13 cellular contexts compared by ENCODE assay signal in the genomic region with DNA sequence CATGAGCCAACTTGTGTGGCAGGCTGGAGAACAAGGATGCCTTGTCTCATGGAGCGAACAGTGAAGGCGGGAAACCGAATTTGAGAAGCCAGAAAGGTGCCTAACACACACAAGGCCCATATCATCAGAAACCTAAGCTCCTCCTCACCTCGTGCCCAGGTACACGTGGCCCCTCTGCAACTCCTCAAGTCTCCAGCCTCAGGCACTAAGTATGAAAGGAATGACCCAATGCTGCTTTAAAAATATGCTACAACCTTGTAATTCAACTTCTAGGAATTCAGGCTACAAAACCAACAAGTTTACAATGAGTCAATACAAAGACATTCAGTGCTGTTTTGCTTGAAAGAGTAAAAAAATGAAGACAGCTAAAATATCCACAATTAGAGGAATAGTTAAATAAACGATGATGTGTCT.
A peak's percentile ranks its signal among the peaks of the same experiment; 100 is the strongest.
DNase-seq lines count a peak whose midpoint lies in the region; ATAC-seq and TF ChIP-seq lines count a peak whose summit lies in the region.
"Had no signal": no experiment of that assay in that cellular context is flagged by ENCODE, and none has a peak within 500 bp of the region (broad histone marks: within the 10 kb centered on the region; RNA-seq: fewer than 3 reads in every experiment).

No MANE protein-coding gene starts in this region.

- 40 to 77% methylated on average over 2 to 5 of the region's 6 CpGs for WGBS in mesodermal cell (ENCODE audit: insufficient coverage in 2 of 2), 2 experiments
- 70% methylated on average over 6 of the region's 6 CpGs for WGBS in esophagus muscularis mucosa

- H3K27ac Mint-ChIP-seq in Caco-2 (ENCODE audit: unreplicated experiment): peak overlapping the region; percentile 48
- H3K27ac Mint-ChIP-seq: nephron had no signal

- H3K4me1 Mint-ChIP-seq in Caco-2 (ENCODE audit: low read depth, unreplicated experiment): peaks cover 59% of the 10 kb centered on the region
- H3K4me1 Mint-ChIP-seq: nephron had no signal

- H3K4me3 Mint-ChIP-seq in Caco-2 (ENCODE audit: unreplicated experiment): peak overlapping the region; percentile 55
- H3K4me3 Mint-ChIP-seq: brain, nephron had no signal

- no peaks in the 10 kb centered on the region; the same call in 1 of the 2 replicates for H3K36me3 ChIP-seq in Caco-2 (ENCODE audit: control insufficient read depth, insufficient read depth, low read length)
- H3K36me3 ChIP-seq in KOPT-K1 (ENCODE audit: insufficient read depth, low read length): peaks cover 92% of the 10 kb centered on the region
- peaks cover 28% of the 10 kb centered on the region for H3K36me3 ChIP-seq in mesodermal cell (ENCODE audit: control insufficient read depth, insufficient read depth, low read length)
- H3K36me3 ChIP-seq in esophagus muscularis mucosa: no peaks in the 10 kb centered on the region
- H3K36me3 ChIP-seq: upper lobe of left lung had no signal

- DNase-seq in Caco-2 (peak; percentile 73), choroid plexus epithelial cell (ENCODE audit: low read depth) (peak; percentile 91), erythroblast (lab: John Stamatoyannopoulos, UW) (no peak), esophagus muscularis mucosa (ENCODE audit: extremely low spot score) (no peak)
- DNase-seq in activated CD8-positive, alpha-beta memory T cell treated with anti-CD3 and anti-CD28 coated beads, Interleukin-2, amount 50 U/mL, for 4 hours: no peak
- DNase-seq: NCI-H1436 treated with DMSO at 0.1 percent for 48 hours, OCI-M1, upper lobe of left lung had no signal

- no peaks in the 10 kb centered on the region for H3K27me3 ChIP-seq in Caco-2 (replicated peaks; ENCODE audit: control insufficient read depth, insufficient read depth, low read length)
- H3K27me3 ChIP-seq in esophagus muscularis mucosa: no peaks in the 10 kb centered on the region
- H3K27me3 ChIP-seq: upper lobe of left lung had no signal

- no TSS peak for BruUV-seq in Caco-2 (replicated peaks; lab: Mats Ljungman, UMichigan)

- H3K4me1 ChIP-seq in Caco-2: peaks cover 51% of the 10 kb centered on the region
- peaks cover 22% of the 10 kb centered on the region for H3K4me1 ChIP-seq in mesodermal cell (ENCODE audit: control insufficient read depth, insufficient read depth, low read length, poor library complexity, severe bottlenecking)
- peaks cover 14 to 25% (median 22%) of the 10 kb centered on the region in 4 donors for H3K4me1 ChIP-seq in esophagus muscularis mucosa
- H3K4me1 ChIP-seq: upper lobe of left lung had no signal

- TF ChIP-seq CTCF in Caco-2 (IDR thresholded peaks at IDR 0.05; ENCODE audit: insufficient read depth in 1 of 2, low read depth in 1 of 2, low read length in 1 of 2, severe bottlenecking in 1 of 2, unreplicated experiment in 1 of 2): no peak
- TF ChIP-seq CTCF in choroid plexus epithelial cell (conservative IDR thresholded peaks at IDR 0.05; ENCODE audit: low read depth, low read length): no peak
- TF ChIP-seq CTCF in esophagus muscularis mucosa (IDR thresholded peaks at IDR 0.05): no peak

- H3K4me3 ChIP-seq in Caco-2 (ENCODE audit: low read depth, low read length): no peak overlapping the region
- H3K4me3 ChIP-seq in choroid plexus epithelial cell (ENCODE audit: low read depth, low read length): no peak overlapping the region
- H3K4me3 ChIP-seq in mesodermal cell (ENCODE audit: extremely low read depth, insufficient read depth, low read length, poor library complexity, severe bottlenecking): no peak overlapping the region
- H3K4me3 ChIP-seq in esophagus muscularis mucosa: no peak overlapping the region
- H3K4me3 ChIP-seq: upper lobe of left lung had no signal

- POLR2A ChIA-PET in Caco-2 (lab: Charles Lee): interaction anchor here (0.9 kb wide), 1 partner anchor 25 kb away, joined by 3 read pairs; no protein-coding TSS in a partner anchor

- intact Hi-C loops in Caco-2 (cut with micrococcal nuclease; ENCODE audit: unreplicated experiment) (loop anchor here (1.0 kb wide), 2 partner anchors 23 to 45 kb away; no protein-coding TSS in a partner anchor), esophagus muscularis mucosa (cut with DNase I) (no loop called here)

- ATAC-seq in GM21423 (IDR thresholded peaks at IDR 0.05; ENCODE audit: unreplicated experiment): no peak

- TF ChIP-seq POLR2A in erythroblast (IDR thresholded peaks at IDR 0.05; ENCODE audit: low read length): no peak
- no peak for TF ChIP-seq POLR2A in esophagus muscularis mucosa (IDR thresholded peaks at IDR 0.05; ENCODE audit: low read depth)

- no peaks in the 10 kb centered on the region for H3K27me3 Mint-ChIP-seq in Caco-2 (ENCODE audit: insufficient read depth, unreplicated experiment)
- H3K27me3 Mint-ChIP-seq: brain had no signal

- H3K36me3 Mint-ChIP-seq in Caco-2 (ENCODE audit: insufficient read depth, unreplicated experiment): peaks cover 58% of the 10 kb centered on the region

- H3K27ac ChIP-seq in KOPT-K1 (ENCODE audit: low read depth, low read length, poor library complexity, severe bottlenecking): peak overlapping the region; percentile 68
- H3K27ac ChIP-seq in mesodermal cell (ENCODE audit: low read depth, low read length, severe bottlenecking): peak overlapping the region; percentile 65
- H3K27ac ChIP-seq in esophagus muscularis mucosa (replicated peaks in 1 of 4): no peak overlapping the region
- H3K27ac ChIP-seq: upper lobe of left lung had no signal

- CTCF ChIA-PET in Caco-2 (lab: Charles Lee): no interaction called here

- no peak for TF ChIP-seq EP300 in esophagus muscularis mucosa (IDR thresholded peaks at IDR 0.05)

- no peaks in the 10 kb centered on the region for H3K9me3 ChIP-seq in Caco-2
- peaks cover 8% of the 10 kb centered on the region for H3K9me3 ChIP-seq in KOPT-K1 (ENCODE audit: insufficient read depth, low read length, poor library complexity, severe bottlenecking)
- no peaks in the 10 kb centered on the region for H3K9me3 ChIP-seq in mesodermal cell (ENCODE audit: control insufficient read depth, low read length)
- no peaks in the 10 kb centered on the region for H3K9me3 ChIP-seq in esophagus muscularis mucosa
- H3K9me3 ChIP-seq: upper lobe of left lung had no signal

- H3K9me3 Mint-ChIP-seq in Caco-2 (ENCODE audit: unreplicated experiment): peaks cover 13% of the 10 kb centered on the region

Comparison
In these comparisons a context has a peak if more than half of its experiments do, and no peak if none do; other contexts are left out.
1. DNase-seq: peak in Caco-2 (2 of 2) and choroid plexus epithelial cell (single experiment); none in erythroblast (0 of 2), activated CD8-positive, alpha-beta memory T cell treated with anti-CD3 and anti-CD28 coated beads, Interleukin-2, amount 50 U/mL, for 4 hours (single experiment) and esophagus muscularis mucosa (single experiment).
2. H3K27ac ChIP-seq: peak in KOPT-K1 (single experiment) and mesodermal cell (single experiment); none in esophagus muscularis mucosa (0 of 4).